20 cellular contexts compared by ENCODE assay signal in genomic region chr10:51014680-51015425, GRCh38. TPM values are rescaled to one million over a fixed set of nuclear protein-coding genes. Genes with fewer than 3 reads are reported as not detected.
DNase-seq lines count a peak whose midpoint lies in the region; ATAC-seq and TF ChIP-seq lines count a peak whose summit lies in the region.
"Had no signal": no experiment of that assay in that cellular context is flagged by ENCODE, and none has a peak within 500 bp of the region (broad histone marks: within the 10 kb centered on the region; RNA-seq: fewer than 3 reads in every experiment).

No MANE protein-coding gene starts in this region.

- ATAC-seq in Right ventricle myocardium superior (ENCODE audit: poor library complexity) (peak; percentile 58), right cardiac atrium (no peak), natural killer cell (no peak), GM19463 (IDR thresholded peaks at IDR 0.05; ENCODE audit: unreplicated experiment) (no peak)
- ATAC-seq: activated naive CD4-positive, alpha-beta T cell treated with anti-CD3 and anti-CD28 coated beads, Interleukin-2, amount 50 U/mL, for 72 hours; activated T-cell treated with anti-CD3 and anti-CD28 coated beads, Interleukin-2, amount 50 U/mL, for 4 hours had no signal

- H3K9me3 Mint-ChIP-seq in natural killer cell, result no peaks in the 10 kb centered on the region
- H3K9me3 Mint-ChIP-seq: activated CD4-positive, alpha-beta memory T cell treated with anti-CD3 and anti-CD28 coated beads for 36 hours; activated naive CD4-positive, alpha-beta T cell treated with anti-CD3 and anti-CD28 coated beads, Interleukin-2, amount 50 U/mL, for 72 hours; CD14-positive monocyte; T-helper 1 cell treated with Interleukin-12 subunit alpha and Interleukin-12 subunit beta and Interleukin-4 antibody, amounts not matched to agents 30 μg/mL and 1 μg/mL, for 36 hours had no signal

- no peaks in the 10 kb centered on the region for H3K27me3 ChIP-seq in right cardiac atrium (ENCODE audit: control insufficient read depth, insufficient read depth)
- no peaks in the 10 kb centered on the region for H3K27me3 ChIP-seq in uterus
- H3K27me3 ChIP-seq: breast epithelium, ovary, testis had no signal

- no peak for TF ChIP-seq CTCF in fibroblast of villous mesenchyme (IDR thresholded peaks at IDR 0.05; ENCODE audit: insufficient read depth, low read depth, low read length)
- no peak for TF ChIP-seq CTCF in uterus (IDR thresholded peaks at IDR 0.05)
- TF ChIP-seq CTCF in natural killer cell (IDR thresholded peaks at IDR 0.05), result no peak

- no peak for DNase-seq in Right ventricle myocardium superior
- no peak for DNase-seq in right cardiac atrium
- peak; percentile 34 for DNase-seq in OCI-M1 (lab: John Stamatoyannopoulos, UW)
- DNase-seq in fibroblast of villous mesenchyme (ENCODE audit: low read depth), result peak; percentile 78
- no peak for DNase-seq in uterus
- DNase-seq in iPS-NIHi11 (ENCODE audit: low spot score), result no peak
- DNase-seq in natural killer cell, result no peak
- DNase-seq: activated CD4-positive, alpha-beta memory T cell treated with anti-CD3 and anti-CD28 coated beads for 36 hours; activated T-cell treated with anti-CD3 and anti-CD28 coated beads, Interleukin-2, amount 50 U/mL, for 4 hours; DMS 273 treated with DMSO at 0.1 percent for 48 hours; NCI-H2171; ovary; RPMI8226; testis had no signal

- no peaks in the 10 kb centered on the region for H3K4me1 Mint-ChIP-seq in natural killer cell
- H3K4me1 Mint-ChIP-seq: CD14-positive monocyte had no signal

- no peaks in the 10 kb centered on the region for H3K27me3 Mint-ChIP-seq in natural killer cell (ENCODE audit: low read depth in 2 of 2)

- no peaks in the 10 kb centered on the region for H3K36me3 Mint-ChIP-seq in natural killer cell
- H3K36me3 Mint-ChIP-seq: activated CD4-positive, alpha-beta memory T cell treated with anti-CD3 and anti-CD28 coated beads for 36 hours; activated naive CD4-positive, alpha-beta T cell treated with anti-CD3 and anti-CD28 coated beads, Interleukin-2, amount 50 U/mL, for 72 hours; CD14-positive monocyte had no signal

- H3K4me3 ChIP-seq in right cardiac atrium (ENCODE audit: low read length) (no peak overlapping the region), fibroblast of villous mesenchyme (ENCODE audit: low read depth, low read length) (no peak overlapping the region), uterus (no peak overlapping the region)
- H3K4me3 ChIP-seq: breast epithelium, ovary, testis had no signal

- 34% methylated on average over 4 of the region's 4 CpGs for whole genome bisulfite sequencing in right cardiac atrium

- H3K27ac ChIP-seq in right cardiac atrium (ENCODE audit: low read length) (no peak overlapping the region), uterus (peak overlapping the region; percentile 46 to 55)
- H3K27ac ChIP-seq: breast epithelium, HL-60, ovary had no signal

- no peak overlapping the region for H3K4me3 Mint-ChIP-seq in natural killer cell
- H3K4me3 Mint-ChIP-seq: activated CD4-positive, alpha-beta memory T cell treated with anti-CD3 and anti-CD28 coated beads for 36 hours; activated T-cell treated with anti-CD3 and anti-CD28 coated beads, Interleukin-2, amount 50 U/mL, for 4 hours; CD14-positive monocyte; T-helper 1 cell treated with Interleukin-12 subunit alpha and Interleukin-12 subunit beta and Interleukin-4 antibody, amounts not matched to agents 30 μg/mL and 1 μg/mL, for 36 hours had no signal

- TF ChIP-seq POLR2A in uterus (IDR thresholded peaks at IDR 0.05), result no peak

- intact Hi-C loops in Right ventricle myocardium superior (cut with DNase I), result no loop called here
- intact Hi-C loops in right cardiac atrium (cut with DNase I), result loop anchor here in 1 of 4 donors (5.0 kb wide), 1 partner anchor 32 kb away; no protein-coding TSS in a partner anchor
- intact Hi-C loops in uterus (cut with DNase I; ENCODE audit: low total_unique reads), result no loop called here
- intact Hi-C loops in natural killer cell (cut with micrococcal nuclease), result no loop called here

- H3K27ac Mint-ChIP-seq in natural killer cell, result no peak overlapping the region
- H3K27ac Mint-ChIP-seq: activated CD4-positive, alpha-beta memory T cell treated with anti-CD3 and anti-CD28 coated beads for 36 hours; activated naive CD4-positive, alpha-beta T cell treated with anti-CD3 and anti-CD28 coated beads, Interleukin-2, amount 50 U/mL, for 72 hours; CD14-positive monocyte; T-helper 1 cell treated with Interleukin-12 subunit alpha and Interleukin-12 subunit beta and Interleukin-4 antibody, amounts not matched to agents 30 μg/mL and 1 μg/mL, for 36 hours had no signal

- H3K9me3 ChIP-seq in right cardiac atrium (ENCODE audit: control insufficient read depth, low read length) (no peaks in the 10 kb centered on the region), uterus (no peaks in the 10 kb centered on the region)
- H3K9me3 ChIP-seq: breast epithelium, testis had no signal

- peaks cover 3% of the 10 kb centered on the region for H3K4me1 ChIP-seq in right cardiac atrium (ENCODE audit: control insufficient read depth, insufficient read depth, low read length)
- H3K4me1 ChIP-seq in uterus, result no peaks in the 10 kb centered on the region
- H3K4me1 ChIP-seq: breast epithelium, testis had no signal

- no peaks in the 10 kb centered on the region for H3K36me3 ChIP-seq in uterus
- H3K36me3 ChIP-seq: breast epithelium, ovary had no signal

RNA-seq across cellular contexts. Expression of gene PRKG1, which starts 59.4 kb away (rescaled TPM):
- 28.2 TPM for total RNA-seq in Right ventricle myocardium superior
- 10 to 100 TPM; 45.5 to 49.9 (median 48.0) TPM for total RNA-seq in right cardiac atrium
- 16.6 TPM for polyA plus RNA-seq in right cardiac atrium
- 19.0 and 38.7 TPM in 2 replicates for total RNA-seq in fibroblast of villous mesenchyme
- 100 to 1,000 TPM in 1 of 4 donors, 10 to 100 TPM in 3; 32.4 to 136 (median 69.6) TPM for total RNA-seq in uterus
- under 1 TPM; 0.23 to 0.41 (median 0.35) TPM for total RNA-seq in natural killer cell
- total RNA-seq: activated CD4-positive, alpha-beta memory T cell treated with anti-CD3 and anti-CD28 coated beads for 36 hours; activated naive CD4-positive, alpha-beta T cell treated with anti-CD3 and anti-CD28 coated beads, Interleukin-2, amount 50 U/mL, for 72 hours had no signal
- polyA plus RNA-seq: CD14-positive monocyte had no signal

Comparison
In these comparisons a context has a peak if more than half of its experiments do, and no peak if none do; other contexts are left out.
1. DNase-seq: peak in OCI-M1 (single experiment) and fibroblast of villous mesenchyme (single experiment); none in Right ventricle myocardium superior (single experiment), right cardiac atrium (0 of 3), uterus (0 of 2), iPS-NIHi11 (single experiment) and natural killer cell (single experiment).
2. RNA of gene PRKG1, which starts 59.4 kb away (total RNA-seq): 32.4 to 136 TPM in uterus, 45.5 to 49.9 TPM in right cardiac atrium, 28.2 TPM in Right ventricle myocardium superior (single experiment) and 19.0 to 38.7 TPM in fibroblast of villous mesenchyme; 0.23 to 0.41 TPM in natural killer cell; every median in the first group is over 10 times any median in the second.